ENCODE assay signal across 8 cellular contexts in the genomic region with DNA sequence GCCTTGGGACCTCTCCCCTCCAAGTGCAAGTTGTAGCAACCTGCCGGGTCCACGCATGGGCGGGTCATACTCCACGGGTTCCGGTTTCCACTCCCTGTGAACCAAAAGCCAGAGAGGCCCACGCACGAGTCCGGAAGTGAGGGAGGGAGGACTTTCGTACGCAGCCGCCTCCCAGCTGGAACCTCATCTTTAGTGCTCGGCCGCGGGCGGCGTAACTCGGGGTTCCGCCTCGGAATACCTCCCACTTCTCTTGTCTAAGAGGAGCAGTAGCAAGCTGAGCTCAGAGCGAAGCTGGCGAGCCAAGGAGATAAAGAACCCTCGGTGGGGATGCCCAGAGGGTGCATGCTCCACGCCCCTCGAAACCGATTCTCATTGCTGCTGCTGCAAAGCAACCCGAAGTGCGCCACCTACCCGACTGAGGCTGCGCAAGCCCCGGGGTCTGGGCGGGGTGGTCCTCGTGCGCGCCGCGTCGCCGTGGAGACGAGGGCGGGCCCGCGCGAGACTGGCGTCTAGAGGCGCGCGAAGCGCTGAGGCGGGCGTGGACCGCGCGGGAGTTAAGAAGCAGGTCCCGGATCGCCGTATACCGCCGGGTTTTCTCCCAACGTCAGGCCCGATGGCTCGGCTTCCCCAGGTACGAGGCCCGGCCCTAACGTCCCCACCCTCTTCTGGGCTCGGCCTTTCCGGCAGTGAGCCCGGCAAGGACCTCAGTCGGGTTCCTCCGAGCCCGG. TPM values are rescaled to one million over a fixed set of nuclear protein-coding genes. Genes with fewer than 3 reads are reported as not detected.
DNase-seq lines count a peak whose midpoint lies in the region; ATAC-seq and TF ChIP-seq lines count a peak whose summit lies in the region.

A gene with protein sequence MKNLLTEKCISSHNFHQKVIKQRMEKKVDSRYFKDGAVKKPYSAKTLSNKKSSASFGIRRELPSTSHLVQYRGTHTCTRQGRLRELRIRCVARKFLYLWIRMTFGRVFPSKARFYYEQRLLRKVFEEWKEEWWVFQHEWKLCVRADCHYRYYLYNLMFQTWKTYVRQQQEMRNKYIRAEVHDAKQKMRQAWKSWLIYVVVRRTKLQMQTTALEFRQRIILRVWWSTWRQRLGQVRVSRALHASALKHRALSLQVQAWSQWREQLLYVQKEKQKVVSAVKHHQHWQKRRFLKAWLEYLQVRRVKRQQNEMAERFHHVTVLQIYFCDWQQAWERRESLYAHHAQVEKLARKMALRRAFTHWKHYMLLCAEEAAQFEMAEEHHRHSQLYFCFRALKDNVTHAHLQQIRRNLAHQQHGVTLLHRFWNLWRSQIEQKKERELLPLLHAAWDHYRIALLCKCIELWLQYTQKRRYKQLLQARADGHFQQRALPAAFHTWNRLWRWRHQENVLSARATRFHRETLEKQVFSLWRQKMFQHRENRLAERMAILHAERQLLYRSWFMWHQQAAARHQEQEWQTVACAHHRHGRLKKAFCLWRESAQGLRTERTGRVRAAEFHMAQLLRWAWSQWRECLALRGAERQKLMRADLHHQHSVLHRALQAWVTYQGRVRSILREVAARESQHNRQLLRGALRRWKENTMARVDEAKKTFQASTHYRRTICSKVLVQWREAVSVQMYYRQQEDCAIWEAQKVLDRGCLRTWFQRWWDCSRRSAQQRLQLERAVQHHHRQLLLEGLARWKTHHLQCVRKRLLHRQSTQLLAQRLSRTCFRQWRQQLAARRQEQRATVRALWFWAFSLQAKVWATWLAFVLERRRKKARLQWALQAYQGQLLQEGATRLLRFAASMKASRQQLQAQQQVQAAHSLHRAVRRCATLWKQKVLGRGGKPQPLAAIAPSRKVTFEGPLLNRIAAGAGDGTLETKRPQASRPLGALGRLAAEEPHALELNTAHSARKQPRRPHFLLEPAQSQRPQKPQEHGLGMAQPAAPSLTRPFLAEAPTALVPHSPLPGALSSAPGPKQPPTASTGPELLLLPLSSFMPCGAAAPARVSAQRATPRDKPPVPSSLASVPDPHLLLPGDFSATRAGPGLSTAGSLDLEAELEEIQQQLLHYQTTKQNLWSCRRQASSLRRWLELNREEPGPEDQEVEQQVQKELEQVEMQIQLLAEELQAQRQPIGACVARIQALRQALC (plus strand): TSS at position 530 of the 728 bp plus-strand sequence. CDS start 11,749 bp downstream, outside the sequence.

- no peak within 1 kb of the TSS; the same call in 2 of the 3 replicates for H2BK15ac ChIP-seq in IMR-90 (ENCODE audit: low read depth, low read length)

- POLR2A ChIA-PET in IMR-90 (lab: Charles Lee; ENCODE audit: unreplicated experiment), result no interaction called here

- H3K4me1 ChIP-seq in IMR-90 (ENCODE audit: control insufficient read depth, insufficient read depth, low read length) (no peaks in the 10 kb centered on the region), mucosa of rectum (ENCODE audit: control insufficient read depth in 2 of 2, insufficient read depth in 2 of 2, low read length in 2 of 2) (peaks cover 9 to 15% of the 10 kb centered on the region in 2 donors)

- H4K20me1 ChIP-seq in IMR-90 (ENCODE audit: insufficient read depth, low read length), result no peaks in the 10 kb centered on the region

- TF ChIP-seq RAD21 in IMR-90 (IDR thresholded peaks at IDR 0.05; ENCODE audit: low read length), result no peak

- in situ Hi-C loops in IMR-90 (cut with MboI; ENCODE audit: low sequenced_read_pairs), result no loop called here

- peak within 1 kb of the TSS; percentile 70 for H2AK9ac ChIP-seq in IMR-90 (replicated peaks; ENCODE audit: low read depth, low read length, poor library complexity)

- H3K79me1 ChIP-seq in IMR-90 (ENCODE audit: low read depth in 1 of 2, low read length in 2 of 2), result peaks cover 16 to 30% of the 10 kb centered on the region in 2 experiments

- peak within 1 kb of the TSS; percentile 66; the same call in 1 of the 2 replicates for H4K91ac ChIP-seq in IMR-90 (ENCODE audit: insufficient read depth, low read depth, low read length)

- H3K9ac ChIP-seq in IMR-90 (ENCODE audit: low read depth, low read length), result peak within 1 kb of the TSS; percentile 69
- peak within 1 kb of the TSS; percentile 63 to 74 for H3K9ac ChIP-seq in mucosa of rectum (ENCODE audit: low read depth in 1 of 2, low read length in 2 of 2)

- H3K4me3 ChIP-seq in IMR-90 (ENCODE audit: insufficient read depth, low read depth, low read length) (peak within 1 kb of the TSS; percentile 77), epithelial cell of proximal tubule (ENCODE audit: low read depth, low read length) (peak within 1 kb of the TSS; percentile 95), mucosa of rectum (ENCODE audit: low read length in 2 of 2) (peak within 1 kb of the TSS; percentile 83 to 91)

- WGBS in IMR-90 (ENCODE audit: extremely low coverage in 2 of 2, insufficient read length in 1 of 2), 2 experiments, result 0% methylated on average over 16 of the region's 70 CpGs; no CpG with 5 or more reads in 1 of the 2 experiments

- BruUV-seq in IMR-90 (replicated peaks; lab: Mats Ljungman, UMichigan), result TSS peak; percentile 63

- CTCF ChIA-PET in IMR-90 (lab: Yijun Ruan, JAX), result interaction anchor here (0.6 kb wide), 1 partner anchor 9 kb away, joined by 3 read pairs; no protein-coding TSS in a partner anchor

- H3K4ac ChIP-seq in IMR-90 (ENCODE audit: low read depth, low read length), result peak within 1 kb of the TSS; percentile 75

- DNase-seq in DMS114 treated with DMSO at 0.1 percent for 48 hours (lab: John Stamatoyannopoulos, UW; ENCODE audit: unreplicated experiment), result peak; percentile 78
- peak; percentile 87 for DNase-seq in IMR-90
- peak; percentile 52 for DNase-seq in OCI-M2 (lab: John Stamatoyannopoulos, UW; ENCODE audit: unreplicated experiment)
- DNase-seq in activated T-cell treated with anti-CD3 and anti-CD28 coated beads for 48 hours (ENCODE audit: low read depth), result peak; percentile 96
- no peak for DNase-seq in epithelial cell of proximal tubule (ENCODE audit: low read depth)
- peak; percentile 97 for DNase-seq in stimulated activated CD8-positive, alpha-beta memory T cell treated with anti-CD3 and anti-CD28 coated beads, Interleukin-4, amount 100 ng/mL, for 48 hours

- intact Hi-C loops in IMR-90 (cut with micrococcal nuclease), result loop anchor here (2.0 to 5.0 kb wide), 2 partner anchors 36 to 137 kb away; no protein-coding TSS in a partner anchor

- peak within 1 kb of the TSS; percentile 94 for H2AFZ ChIP-seq in IMR-90 (replicated peaks; ENCODE audit: low read length, poor library complexity)

- H3K27me3 ChIP-seq in IMR-90 (ENCODE audit: control insufficient read depth, insufficient read depth, low read length), result no peaks in the 10 kb centered on the region
- H3K27me3 ChIP-seq in mucosa of rectum (ENCODE audit: control insufficient read depth in 2 of 2, insufficient read depth in 2 of 2, low read length in 2 of 2), result no peaks in the 10 kb centered on the region

- H3K36me3 ChIP-seq in IMR-90 (ENCODE audit: control insufficient read depth, insufficient read depth, low read length) (no peaks in the 10 kb centered on the region), mucosa of rectum (ENCODE audit: control insufficient read depth in 2 of 2, insufficient read depth in 2 of 2, low read length in 2 of 2) (no peaks in the 10 kb centered on the region)

- H4K5ac ChIP-seq in IMR-90 (ENCODE audit: low read depth, low read length), result peak within 1 kb of the TSS; percentile 58; the same call in 1 of the 2 replicates

- H3K27ac ChIP-seq in IMR-90 (ENCODE audit: insufficient read depth, low read length) (peak within 1 kb of the TSS; percentile 80), mucosa of rectum (ENCODE audit: low read depth in 2 of 2, low read length in 2 of 2) (peak within 1 kb of the TSS; percentile 77 to 89)

- 0 out of 2 replicates have a peak within 1 kb of the TSS, but pooled peaks have one; percentile 16 for H3K18ac ChIP-seq in IMR-90 (ENCODE audit: low read depth, low read length)

- peak within 1 kb of the TSS; percentile 30 to 85 for H4K8ac ChIP-seq in IMR-90 (ENCODE audit: low read depth in 2 of 2, low read length in 2 of 2)

- H3K4me2 ChIP-seq in IMR-90 (ENCODE audit: low read depth, low read length), result peak within 1 kb of the TSS; percentile 74

- H3K9me3 ChIP-seq in IMR-90 (ENCODE audit: control insufficient read depth, insufficient read depth, low read length) (no peaks in the 10 kb centered on the region), mucosa of rectum (ENCODE audit: control insufficient read depth in 2 of 2, low read length in 2 of 2) (no peaks in the 10 kb centered on the region)

- dilution Hi-C loops in IMR-90 (cut with HindIII; ENCODE audit: low sequenced_read_pairs, unreplicated experiment), result no loop called here

- H3K23ac ChIP-seq in IMR-90 (ENCODE audit: low read depth, low read length), result peak within 1 kb of the TSS; percentile 74

- peak within 1 kb of the TSS; percentile 56 for H2BK5ac ChIP-seq in IMR-90 (ENCODE audit: low read depth, low read length, poor library complexity, severe bottlenecking)

- no peaks in the 10 kb centered on the region; the same call in 1 of the 2 replicates for H3K9me1 ChIP-seq in IMR-90 (ENCODE audit: insufficient read depth, low read length)

- ATAC-seq in GM21528 (IDR thresholded peaks at IDR 0.05; ENCODE audit: low FRiP score, unreplicated experiment), result peak; percentile 77
- peak; percentile 98 for ATAC-seq in IMR-90 (ENCODE audit: low read depth)

- TF ChIP-seq POLR2A in IMR-90 (IDR thresholded peaks at IDR 0.05; ENCODE audit: low read depth, low read length), result no peak; the same call in 1 of the 2 replicates

- TF ChIP-seq CTCF in IMR-90 (conservative IDR thresholded peaks at IDR 0.05; ENCODE audit: low read depth, low read length), result peak; percentile 27
- TF ChIP-seq CTCF in epithelial cell of proximal tubule (conservative IDR thresholded peaks at IDR 0.05; ENCODE audit: low read depth, low read length), result peak; percentile 30

- 0 out of 2 replicates have a peak within 1 kb of the TSS, but pooled peaks have one; percentile 31 for H2AK5ac ChIP-seq in IMR-90 (ENCODE audit: low read depth, low read length)

- peak within 1 kb of the TSS; percentile 60; the same call in 1 of the 2 replicates for H2BK120ac ChIP-seq in IMR-90 (ENCODE audit: low read depth, low read length)

- H3K56ac ChIP-seq in IMR-90 (ENCODE audit: extremely low read depth, insufficient read depth, low read length), result peak within 1 kb of the TSS; percentile 50; the same call in 1 of the 2 replicates

- no peak within 1 kb of the TSS for H2BK20ac ChIP-seq in IMR-90 (ENCODE audit: low read depth, low read length)

- peak within 1 kb of the TSS; percentile 71 for H3K14ac ChIP-seq in IMR-90 (replicated peaks; ENCODE audit: low read depth, low read length)

TF ChIP-seq in IMR-90, 13 proteins besides CTCF, POLR2A, EP300 and RAD21 (continues in another document):
- TF ChIP-seq RFX5 (IDR thresholded peaks at IDR 0.05; ENCODE audit: low read depth, low read length), result no peak
- no peak for TF ChIP-seq RCOR1 (IDR thresholded peaks at IDR 0.05; ENCODE audit: insufficient replicate concordance, low read length)
- TF ChIP-seq SMC3 (IDR thresholded peaks at IDR 0.05; ENCODE audit: low read depth, low read length), result no peak
- TF ChIP-seq MAFK (IDR thresholded peaks at IDR 0.05; ENCODE audit: low read depth, low read length), result no peak

RNA-seq across cellular contexts. Expression of the gene that starts here (rescaled TPM):
- total RNA-seq in IMR-90 (2012; rRNA removed) (8.9 and 9.9 TPM in 2 replicates), epithelial cell of proximal tubule (14.7 and 26.0 TPM in 2 replicates)
- 12.0 and 12.3 TPM in 2 replicates for polyA plus RNA-seq in IMR-90 (2012; rRNA removed)
- 4.8 and 6.5 TPM in 2 replicates for polyA plus RNA-seq in IMR-90 (2012; cell fraction: cytosol; rRNA removed)
- 69.1 and 132 TPM in 2 replicates for polyA plus RNA-seq in IMR-90 (2012; cell fraction: nucleus; rRNA removed; ENCODE audit: low replicate concordance)
